In genomic region chr13:42153371-42153770, GRCh38 we compare ENCODE assay signal across 14 cellular contexts.
DNase-seq lines count a peak whose midpoint lies in the region; FAIRE-seq and TF ChIP-seq lines count a peak whose summit lies in the region.
"Had no signal": no experiment of that assay in that cellular context is flagged by ENCODE, and none has a peak within 500 bp of the region (broad histone marks: within the 10 kb centered on the region; RNA-seq: fewer than 3 reads in every experiment).

No MANE protein-coding gene starts in this region.

- H3K36me3 Mint-ChIP-seq in HFFc6 (ENCODE audit: low read depth): no peaks in the 10 kb centered on the region
- H3K36me3 Mint-ChIP-seq in activated CD4-positive, alpha-beta T cell treated with anti-CD3 and anti-CD28 coated beads, Interleukin-2, amount 10 ng/mL, durations not matched to agents 7 days and 5 days (ENCODE audit: low read depth): peaks cover 15% of the 10 kb centered on the region

- no peaks in the 10 kb centered on the region for H3K27me3 Mint-ChIP-seq in HFFc6 (ENCODE audit: insufficient read depth)
- H3K27me3 Mint-ChIP-seq in activated CD4-positive, alpha-beta T cell treated with anti-CD3 and anti-CD28 coated beads, Interleukin-2, amount 10 ng/mL, durations not matched to agents 7 days and 5 days: no peaks in the 10 kb centered on the region

- no peak overlapping the region for H3K4me3 ChIP-seq in skeletal muscle cell (ENCODE audit: low read depth, low read length)
- H3K4me3 ChIP-seq: HAP-1, SJSA1 had no signal

- FAIRE-seq in GM12892 (lab: Jason Lieb, UNC): peak; percentile 63

- no peak for DNase-seq in GM12892 (ENCODE audit: insufficient read length)
- DNase-seq in HFFc6: no peak
- peak; percentile 9 for DNase-seq in dermis blood vessel endothelial cell
- peak; percentile 4 for DNase-seq in skeletal muscle cell (ENCODE audit: low read depth)
- no peak for DNase-seq in activated CD4-positive, alpha-beta T cell treated with anti-CD3 and anti-CD28 coated beads, Interleukin-2, amount 10 ng/mL, durations not matched to agents 7 days and 5 days
- DNase-seq in NCI-H82 (lab: John Stamatoyannopoulos, UW): no peak
- DNase-seq in Kasumi-1 (lab: John Stamatoyannopoulos, UW): no peak
- DNase-seq: CD8-positive, alpha-beta T cell; NCI-H1048; NCI-H146; NCI-H345; NCI-H526 treated with DMSO at 0.1 percent for 48 hours had no signal

- CTCF ChIA-PET in activated CD4-positive, alpha-beta T cell treated with anti-CD3 and anti-CD28 coated beads, Interleukin-2, amount 10 ng/mL, durations not matched to agents 7 days and 5 days (lab: Charles Lee): no interaction called here

- H3K9me3 Mint-ChIP-seq in HFFc6: no peaks in the 10 kb centered on the region
- no peaks in the 10 kb centered on the region for H3K9me3 Mint-ChIP-seq in activated CD4-positive, alpha-beta T cell treated with anti-CD3 and anti-CD28 coated beads, Interleukin-2, amount 10 ng/mL, durations not matched to agents 7 days and 5 days
- H3K9me3 Mint-ChIP-seq: CD8-positive, alpha-beta T cell had no signal

- H3K4me3 Mint-ChIP-seq in HFFc6: no peak overlapping the region
- no peak overlapping the region for H3K4me3 Mint-ChIP-seq in activated CD4-positive, alpha-beta T cell treated with anti-CD3 and anti-CD28 coated beads, Interleukin-2, amount 10 ng/mL, durations not matched to agents 7 days and 5 days
- H3K4me3 Mint-ChIP-seq: CD8-positive, alpha-beta T cell had no signal

- H3K4me1 Mint-ChIP-seq in HFFc6 (ENCODE audit: low read depth): peaks cover 25% of the 10 kb centered on the region
- H3K4me1 Mint-ChIP-seq in activated CD4-positive, alpha-beta T cell treated with anti-CD3 and anti-CD28 coated beads, Interleukin-2, amount 10 ng/mL, durations not matched to agents 7 days and 5 days: peaks cover 13% of the 10 kb centered on the region

- POLR2A ChIA-PET in activated CD4-positive, alpha-beta T cell treated with anti-CD3 and anti-CD28 coated beads, Interleukin-2, amount 10 ng/mL, durations not matched to agents 7 days and 5 days (lab: Charles Lee): no interaction called here

- H3K27ac Mint-ChIP-seq in HFFc6: peak overlapping the region; percentile 15; the same call in 1 of the 2 replicates
- H3K27ac Mint-ChIP-seq in activated CD4-positive, alpha-beta T cell treated with anti-CD3 and anti-CD28 coated beads, Interleukin-2, amount 10 ng/mL, durations not matched to agents 7 days and 5 days: no peak overlapping the region
- H3K27ac Mint-ChIP-seq: CD8-positive, alpha-beta T cell had no signal

- no peak for TF ChIP-seq POLR2A in GM12892 (IDR thresholded peaks at IDR 0.05; ENCODE audit: low read depth, low read length)

- no peak for TF ChIP-seq CTCF in HFFc6 (IDR thresholded peaks at IDR 0.05)

Comparison
In these comparisons a context has a peak if more than half of its experiments do, and no peak if none do; other contexts are left out.
1. DNase-seq: peak in dermis blood vessel endothelial cell (single experiment) and skeletal muscle cell (single experiment); none in GM12892 (single experiment), HFFc6 (single experiment), activated CD4-positive, alpha-beta T cell treated with anti-CD3 and anti-CD28 coated beads, Interleukin-2, amount 10 ng/mL, durations not matched to agents 7 days and 5 days (single experiment), NCI-H82 (single experiment) and Kasumi-1 (0 of 2).